ENCODE assay signal across 12 cellular contexts in genomic region chr2:69780907-69781306, GRCh38. TPM values are rescaled to one million over a fixed set of nuclear protein-coding genes. Genes with fewer than 3 reads are reported as not detected.
A peak's percentile ranks its signal among the peaks of the same experiment; 100 is the strongest.
DNase-seq lines count a peak whose midpoint lies in the region; ATAC-seq and TF ChIP-seq lines count a peak whose summit lies in the region.
"Had no signal": no experiment of that assay in that cellular context is flagged by ENCODE, and none has a peak within 500 bp of the region (broad histone marks: within the 10 kb centered on the region; RNA-seq: fewer than 3 reads in every experiment).

No MANE protein-coding gene starts in this region.

- H3K27me3 Mint-ChIP-seq in type B pancreatic cell (no peaks in the 10 kb centered on the region), CD14-positive monocyte (ENCODE audit: low read depth in 3 of 3) (peaks cover 0 to 2% (median 2%) of the 10 kb centered on the region in 3 donors)
- H3K27me3 Mint-ChIP-seq: naive thymus-derived CD8-positive, alpha-beta T cell had no signal

- ATAC-seq in GM21423 (IDR thresholded peaks at IDR 0.05; ENCODE audit: unreplicated experiment) (peak; percentile 7), left lobe of liver (peak; percentile 15)
- ATAC-seq: naive thymus-derived CD8-positive, alpha-beta T cell had no signal

- H3K9me3 Mint-ChIP-seq in type B pancreatic cell, result peaks cover 3% of the 10 kb centered on the region
- H3K9me3 Mint-ChIP-seq in CD14-positive monocyte, result peaks cover 0 to 9% (median 5%) of the 10 kb centered on the region in 7 donors

- DNase-seq in NCI-H2227 (lab: John Stamatoyannopoulos, UW; ENCODE audit: unreplicated experiment) (peak; percentile 8), left lobe of liver (ENCODE audit: low spot score) (peak; percentile 28), type B pancreatic cell (ENCODE audit: extremely low spot score, unreplicated experiment) (no peak), CD14-positive monocyte (ENCODE audit: low spot score) (no peak), activated gamma-delta T cell treated with Interleukin-2 at 50 U/mL for 16 hours (no peak), KG1 (lab: John Stamatoyannopoulos, UW) (no peak)
- DNase-seq: activated CD4-positive, alpha-beta T cell treated with anti-CD3 and anti-CD28 coated beads for 48 hours; effector memory CD4-positive, alpha-beta T cell; foreskin melanocyte; naive thymus-derived CD8-positive, alpha-beta T cell; sigmoid colon had no signal

- H3K36me3 Mint-ChIP-seq in type B pancreatic cell (peaks cover 22% of the 10 kb centered on the region), CD14-positive monocyte (peaks cover 23 to 25% of the 10 kb centered on the region in 2 donors)
- H3K36me3 Mint-ChIP-seq: naive thymus-derived CD8-positive, alpha-beta T cell had no signal

- H3K4me1 Mint-ChIP-seq in type B pancreatic cell (ENCODE audit: unreplicated experiment), result peaks cover 31% of the 10 kb centered on the region
- peaks cover 28% of the 10 kb centered on the region for H3K4me1 Mint-ChIP-seq in CD14-positive monocyte

- peak overlapping the region; percentile 90 for H3K27ac Mint-ChIP-seq in type B pancreatic cell
- H3K27ac Mint-ChIP-seq in CD14-positive monocyte, result peak overlapping the region in 1 of 7 donors; percentile 66
- H3K27ac Mint-ChIP-seq: naive thymus-derived CD8-positive, alpha-beta T cell had no signal

- intact Hi-C loops in CD14-positive monocyte (cut with micrococcal nuclease), result no loop called here

- no peak for TF ChIP-seq CTCF in type B pancreatic cell (conservative IDR thresholded peaks at IDR 0.05)
- no peak for TF ChIP-seq CTCF in CD14-positive monocyte (IDR thresholded peaks at IDR 0.05)

- H3K4me3 Mint-ChIP-seq in type B pancreatic cell (peak overlapping the region; percentile 15), CD14-positive monocyte (no peak overlapping the region)
- H3K4me3 Mint-ChIP-seq: naive thymus-derived CD8-positive, alpha-beta T cell had no signal

RNA-seq across cellular contexts. Expression of gene ANXA4, which starts 39.0 kb away (rescaled TPM):
- total RNA-seq in left lobe of liver (102 TPM), type B pancreatic cell (ENCODE audit: low replicate concordance) (84.5 and 152 TPM in 2 replicates)
- 10 to 100 TPM; 64.7 to 95.7 TPM for polyA plus RNA-seq in CD14-positive monocyte

RNA-seq across cellular contexts. Expression of gene GMCL1, which starts 48.6 kb away (rescaled TPM):
- total RNA-seq in left lobe of liver (5.4 TPM), type B pancreatic cell (ENCODE audit: low replicate concordance) (23.0 and 23.1 TPM in 2 replicates)
- polyA plus RNA-seq in CD14-positive monocyte, result 10 to 100 TPM in 1 of 2 donors, 1 to 10 TPM in 1; 9.4 to 15.1 TPM

Comparison
In these comparisons a context has a peak if more than half of its experiments do, and no peak if none do; other contexts are left out.
1. DNase-seq: peak in NCI-H2227 (single experiment) and left lobe of liver (single experiment); none in type B pancreatic cell (single experiment), CD14-positive monocyte (single experiment), activated gamma-delta T cell treated with Interleukin-2 at 50 U/mL for 16 hours (single experiment) and KG1 (single experiment).